In the genomic region with DNA sequence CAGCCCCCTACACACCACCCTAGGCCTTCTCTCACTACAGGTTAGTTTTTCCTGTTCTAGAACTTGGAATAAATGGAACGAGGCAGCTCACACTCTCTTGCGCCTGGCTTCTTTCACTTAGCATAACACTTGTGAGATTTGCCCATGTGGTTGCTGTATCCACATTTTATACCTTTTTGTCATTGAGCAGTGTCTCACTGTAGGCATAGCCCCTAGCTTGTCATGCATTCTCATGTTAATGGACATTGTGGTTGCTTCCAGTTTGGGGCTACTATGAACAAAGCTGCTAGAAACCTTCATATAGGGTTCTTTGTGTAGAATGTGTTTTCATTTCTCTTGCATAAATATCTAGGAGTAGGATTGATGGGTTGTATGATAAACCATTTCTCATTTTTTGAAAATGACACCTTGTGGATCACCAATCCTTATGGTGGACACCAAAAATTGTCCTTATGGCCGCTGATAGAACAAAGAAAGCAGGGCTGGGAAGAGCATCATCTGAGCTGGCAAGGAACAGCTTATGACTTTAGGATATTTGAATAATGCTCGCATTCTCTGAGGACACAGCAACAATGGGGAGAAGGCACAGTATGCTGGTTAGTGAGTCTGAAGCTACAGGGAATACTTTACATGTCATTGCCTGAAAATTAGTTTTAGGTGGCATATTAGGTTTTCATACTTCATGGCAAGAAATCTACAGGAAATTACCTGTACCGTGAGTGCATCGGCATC, we compare ENCODE assay signal across 21 cellular contexts. TPM values are rescaled to one million over a fixed set of nuclear protein-coding genes. Genes with fewer than 3 reads are reported as not detected.
DNase-seq lines count a peak whose midpoint lies in the region; FAIRE-seq and TF ChIP-seq lines count a peak whose summit lies in the region.
"Had no signal": no experiment of that assay in that cellular context is flagged by ENCODE, and none has a peak within 500 bp of the region (broad histone marks: within the 10 kb centered on the region; RNA-seq: fewer than 3 reads in every experiment).

No MANE protein-coding gene starts in this region.

- peak overlapping the region; percentile 10 for H3K27ac ChIP-seq in cingulate gyrus (ENCODE audit: low read depth, low read length)
- H3K27ac ChIP-seq in iPS-20b (ENCODE audit: low read length), result no peak overlapping the region
- H3K27ac ChIP-seq in uterus, result no peak overlapping the region
- no peak overlapping the region for H3K27ac ChIP-seq in small intestine (ENCODE audit: low read depth in 1 of 2, low read length in 1 of 2)
- H3K27ac ChIP-seq: A549, C4-2B had no signal

- intact Hi-C loops in uterus (cut with DNase I; ENCODE audit: low total_unique reads), result no loop called here

- H3K9me3 ChIP-seq in iPS-20b (ENCODE audit: insufficient read depth, low read depth, low read length) (no peaks in the 10 kb centered on the region), uterus (no peaks in the 10 kb centered on the region), small intestine (ENCODE audit: control insufficient read depth, low read depth) (no peaks in the 10 kb centered on the region)
- H3K9me3 ChIP-seq: A549, BE2C had no signal

- no peaks in the 10 kb centered on the region for H3K27me3 ChIP-seq in iPS-20b (ENCODE audit: insufficient read depth, low read length)
- no peaks in the 10 kb centered on the region for H3K27me3 ChIP-seq in uterus
- H3K27me3 ChIP-seq in small intestine (ENCODE audit: control insufficient read depth in 2 of 2, insufficient read depth in 2 of 2, low read length in 2 of 2), result peaks cover 0 to 3% of the 10 kb centered on the region in 2 donors
- H3K27me3 ChIP-seq: BE2C had no signal

- no peak for FAIRE-seq in small intestine (lab: Jason Lieb, UNC)
- FAIRE-seq: A549, D721Med, G401.6, GM12891, H54 had no signal

- DNase-seq in NCI-H526 (lab: John Stamatoyannopoulos, UW) (peak; percentile 62 to 71), superior temporal gyrus (ENCODE audit: extremely low spot score) (peak; percentile 56), uterus (no peak), HuH-7.5 (ENCODE audit: low spot score) (no peak), small intestine (no peak), SIG-M5 (lab: John Stamatoyannopoulos, UW) (no peak)
- DNase-seq: BE2C; CD4-positive, alpha-beta memory T cell; COR-L47; DMS153; DMS79 treated with DMSO at 0.1 percent for 48 hours; EL had no signal

- WGBS in small intestine, 3 donors, result 90 to 94% (median 90%) methylated on average over 6 of the region's 6 CpGs

- H3K4me3 ChIP-seq in iPS-20b (ENCODE audit: low read length) (peak overlapping the region; percentile 17; the same call in 1 of the 2 replicates), uterus (no peak overlapping the region), small intestine (ENCODE audit: low read depth in 1 of 2, low read length in 2 of 2) (no peak overlapping the region)
- H3K4me3 ChIP-seq: A549 had no signal

- no peak for TF ChIP-seq POLR2A in uterus (IDR thresholded peaks at IDR 0.05)

- H3K36me3 ChIP-seq in iPS-20b (ENCODE audit: insufficient read depth, low read depth, low read length) (no peaks in the 10 kb centered on the region), uterus (no peaks in the 10 kb centered on the region), small intestine (ENCODE audit: control insufficient read depth in 2 of 2, insufficient read depth in 2 of 2, low read length in 2 of 2) (no peaks in the 10 kb centered on the region)
- H3K36me3 ChIP-seq: BE2C had no signal

- TF ChIP-seq CTCF in uterus (IDR thresholded peaks at IDR 0.05), result no peak

- H3K9ac ChIP-seq in iPS-20b (ENCODE audit: low read depth, low read length), result no peak overlapping the region

- H3K4me1 ChIP-seq in iPS-20b (ENCODE audit: insufficient read depth, low read length) (peaks cover 10% of the 10 kb centered on the region; the same call in 1 of the 2 replicates), uterus (no peaks in the 10 kb centered on the region), small intestine (ENCODE audit: control insufficient read depth in 2 of 2, insufficient read depth in 1 of 2, low read depth in 1 of 2, low read length in 1 of 2) (no peaks in the 10 kb centered on the region)
- H3K4me1 ChIP-seq: A549, BE2C had no signal

RNA-seq across cellular contexts. Expression of gene SLC22A23, which starts 9.8 kb away (rescaled TPM):
- 10 to 100 TPM in 2 of 4 donors, 1 to 10 TPM in 2; 5.4 to 27.6 (median 9.7) TPM for total RNA-seq in uterus
- 10 to 100 TPM in 2 of 3 donors, 1 to 10 TPM in 1; 9.5 to 17.9 (median 12.2) TPM for polyA plus RNA-seq in small intestine
- polyA plus RNA-seq: AG04450 had no signal

Comparison
In these comparisons a context has a peak if more than half of its experiments do, and no peak if none do; other contexts are left out.
1. DNase-seq: peak in NCI-H526 (2 of 2) and superior temporal gyrus (single experiment); none in uterus (0 of 2), HuH-7.5 (single experiment), small intestine (single experiment) and SIG-M5 (single experiment).